In genomic region chr11:44775366-44776356, GRCh38 we compare ENCODE assay signal across 8 cellular contexts. TPM values are rescaled to one million over a fixed set of nuclear protein-coding genes. Genes with fewer than 3 reads are reported as not detected.
DNase-seq lines count a peak whose midpoint lies in the region; ATAC-seq and TF ChIP-seq lines count a peak whose summit lies in the region.

No MANE protein-coding gene starts in this region.

- H3K27ac Mint-ChIP-seq in effector memory CD8-positive, alpha-beta T cell = no peak overlapping the region
- H3K27ac Mint-ChIP-seq in naive B cell = no peak overlapping the region
- H3K27ac Mint-ChIP-seq in stimulated activated naive CD8-positive, alpha-beta T cell treated with anti-CD3 and anti-CD28 coated beads, Interleukin-15, amount 100 ng/mL, for 72 hours = no peak overlapping the region

- H3K4me3 ChIP-seq in GM12865 (ENCODE audit: low read depth, low read length) = no peak overlapping the region

- H3K27me3 Mint-ChIP-seq in effector memory CD8-positive, alpha-beta T cell = peaks cover 0 to 10% of the 10 kb centered on the region in 2 donors
- peaks cover 5 to 26% (median 8%) of the 10 kb centered on the region in 3 donors for H3K27me3 Mint-ChIP-seq in naive B cell
- peaks cover 8% of the 10 kb centered on the region for H3K27me3 Mint-ChIP-seq in stimulated activated naive CD8-positive, alpha-beta T cell treated with anti-CD3 and anti-CD28 coated beads, Interleukin-15, amount 100 ng/mL, for 72 hours

- peak; percentile 69 for DNase-seq in 8988T
- DNase-seq in GM12865 (ENCODE audit: low read depth) = peak; percentile 58
- peak; percentile 53 for DNase-seq in NCI-H2171 treated with DMSO at 0.1 percent for 48 hours (lab: John Stamatoyannopoulos, UW)
- peak; percentile 58 for DNase-seq in activated CD4-positive, alpha-beta T cell treated with anti-CD3 and anti-CD28 coated beads, Interleukin-2, amount 50 U/mL, for 1 hour
- DNase-seq in effector memory CD8-positive, alpha-beta T cell = peak; percentile 37 to 46 (median 46)
- DNase-seq in naive B cell = peak; percentile 24
- DNase-seq in stimulated activated naive CD8-positive, alpha-beta T cell treated with anti-CD3 and anti-CD28 coated beads, Interleukin-15, amount 100 ng/mL, for 72 hours = peak; percentile 44 to 55

- peaks cover 9% of the 10 kb centered on the region for H3K36me3 Mint-ChIP-seq in effector memory CD8-positive, alpha-beta T cell (ENCODE audit: insufficient read depth)
- no peaks in the 10 kb centered on the region for H3K36me3 Mint-ChIP-seq in naive B cell

- TF ChIP-seq CTCF in GM12865 (IDR thresholded peaks at IDR 0.05; ENCODE audit: insufficient read depth, low read depth, low read length, missing control alignments) = peak; percentile 74

- no peaks in the 10 kb centered on the region for H3K9me3 Mint-ChIP-seq in effector memory CD8-positive, alpha-beta T cell
- no peaks in the 10 kb centered on the region for H3K9me3 Mint-ChIP-seq in naive B cell
- no peaks in the 10 kb centered on the region for H3K9me3 Mint-ChIP-seq in stimulated activated naive CD8-positive, alpha-beta T cell treated with anti-CD3 and anti-CD28 coated beads, Interleukin-15, amount 100 ng/mL, for 72 hours

- peak; percentile 68 for ATAC-seq in effector memory CD8-positive, alpha-beta T cell (replicated peaks)
- ATAC-seq in naive B cell (ENCODE audit: low read depth in 2 of 2) (peak; percentile 41 to 67), GM18870 (IDR thresholded peaks at IDR 0.05; ENCODE audit: unreplicated experiment) (no peak)
- ATAC-seq in stimulated activated naive CD8-positive, alpha-beta T cell treated with anti-CD3 and anti-CD28 coated beads, Interleukin-15, amount 100 ng/mL, for 72 hours = peak; percentile 75

- H3K4me1 Mint-ChIP-seq in effector memory CD8-positive, alpha-beta T cell (ENCODE audit: low read depth in 2 of 2) = peaks cover 0 to 17% of the 10 kb centered on the region in 2 donors
- peaks cover 0 to 5% (median 0%) of the 10 kb centered on the region in 3 donors for H3K4me1 Mint-ChIP-seq in naive B cell
- no peaks in the 10 kb centered on the region for H3K4me1 Mint-ChIP-seq in stimulated activated naive CD8-positive, alpha-beta T cell treated with anti-CD3 and anti-CD28 coated beads, Interleukin-15, amount 100 ng/mL, for 72 hours

- no peak overlapping the region for H3K4me3 Mint-ChIP-seq in effector memory CD8-positive, alpha-beta T cell
- H3K4me3 Mint-ChIP-seq in naive B cell = no peak overlapping the region
- no peak overlapping the region for H3K4me3 Mint-ChIP-seq in stimulated activated naive CD8-positive, alpha-beta T cell treated with anti-CD3 and anti-CD28 coated beads, Interleukin-15, amount 100 ng/mL, for 72 hours

RNA-seq across cellular contexts. Expression of gene TSPAN18, which starts 48.9 kb away (rescaled TPM):
- 1 to 10 TPM in 3 of 6 donors, under 1 TPM in 2, not detected in 1; 0.27 to 1.6 (median 1.1) TPM for polyA plus RNA-seq in naive B cell (ENCODE audit: low read depth in 6 of 6)
